ENCODE assay signal across 10 cellular contexts in genomic region chr9:70403618-70404025, GRCh38. TPM values are rescaled to one million over a fixed set of nuclear protein-coding genes. Genes with fewer than 3 reads are reported as not detected.
DNase-seq lines count a peak whose midpoint lies in the region; ATAC-seq and TF ChIP-seq lines count a peak whose summit lies in the region.
"Had no signal": no experiment of that assay in that cellular context is flagged by ENCODE, and none has a peak within 500 bp of the region (broad histone marks: within the 10 kb centered on the region; RNA-seq: fewer than 3 reads in every experiment).

No MANE protein-coding gene starts in this region.

- H3K27me3 Mint-ChIP-seq in CD8-positive, alpha-beta T cell (ENCODE audit: low read depth), result no peaks in the 10 kb centered on the region
- H3K27me3 Mint-ChIP-seq in activated naive CD8-positive, alpha-beta T cell treated with anti-CD3 and anti-CD28 coated beads, Interleukin-2, amount 50 U/mL, for 24 hours, result no peaks in the 10 kb centered on the region
- peaks cover 2% of the 10 kb centered on the region for H3K27me3 Mint-ChIP-seq in neural progenitor cell (ENCODE audit: insufficient read depth, low read depth)
- H3K27me3 Mint-ChIP-seq: dendritic cell treated with granulocyte-macrophage colony-stimulating factor and Interleukin-4, amounts not matched to agents 40 ng/mL and 50 ng/mL, for 4 days had no signal

- H3K4me3 ChIP-seq in CD8-positive, alpha-beta T cell (ENCODE audit: low read depth, low read length), result no peak overlapping the region
- no peak overlapping the region for H3K4me3 ChIP-seq in right cardiac atrium (ENCODE audit: low read length)
- peak overlapping the region; percentile 15 to 36 (median 19) for H3K4me3 ChIP-seq in skeletal muscle tissue (ENCODE audit: low read length in 3 of 3)
- no peak overlapping the region for H3K4me3 ChIP-seq in neural progenitor cell
- H3K4me3 ChIP-seq in A673 (ENCODE audit: low read depth, low read length, poor library complexity, severe bottlenecking), result no peak overlapping the region

- no peaks in the 10 kb centered on the region for H3K9me3 ChIP-seq in CD8-positive, alpha-beta T cell (ENCODE audit: low read length)
- no peaks in the 10 kb centered on the region for H3K9me3 ChIP-seq in right cardiac atrium (ENCODE audit: control insufficient read depth, low read length)
- no peaks in the 10 kb centered on the region for H3K9me3 ChIP-seq in skeletal muscle tissue (ENCODE audit: control insufficient read depth in 3 of 3, low read length in 3 of 3)
- no peaks in the 10 kb centered on the region for H3K9me3 ChIP-seq in neural progenitor cell (ENCODE audit: low read depth)
- no peaks in the 10 kb centered on the region for H3K9me3 ChIP-seq in A673 (ENCODE audit: low read depth, low read length, poor library complexity, severe bottlenecking)

- no peak for ATAC-seq in CD8-positive, alpha-beta T cell
- no peak for ATAC-seq in activated naive CD8-positive, alpha-beta T cell treated with anti-CD3 and anti-CD28 coated beads, Interleukin-2, amount 50 U/mL, for 24 hours
- peak; percentile 27 to 57 for ATAC-seq in right cardiac atrium
- no peak for ATAC-seq in HG02588 (IDR thresholded peaks at IDR 0.05; ENCODE audit: unreplicated experiment)

- no peaks in the 10 kb centered on the region for H3K79me2 ChIP-seq in neural progenitor cell (ENCODE audit: low read depth)

- no peak overlapping the region for H3K4me2 ChIP-seq in neural progenitor cell

- no peaks in the 10 kb centered on the region for H3K27me3 ChIP-seq in CD8-positive, alpha-beta T cell (ENCODE audit: insufficient read depth, low read length)
- H3K27me3 ChIP-seq in right cardiac atrium (ENCODE audit: control insufficient read depth, insufficient read depth), result no peaks in the 10 kb centered on the region
- no peaks in the 10 kb centered on the region for H3K27me3 ChIP-seq in skeletal muscle tissue (ENCODE audit: control insufficient read depth in 3 of 3, insufficient read depth in 3 of 3, low read length in 3 of 3)
- no peaks in the 10 kb centered on the region for H3K27me3 ChIP-seq in neural progenitor cell
- H3K27me3 ChIP-seq in A673 (replicated peaks; ENCODE audit: insufficient read depth, low read depth, low read length, poor library complexity), result no peaks in the 10 kb centered on the region

- DNase-seq in CD8-positive, alpha-beta T cell, result peak in 1 of 7 experiments; percentile 7
- DNase-seq in activated naive CD8-positive, alpha-beta T cell treated with anti-CD3 and anti-CD28 coated beads, Interleukin-2, amount 50 U/mL, for 24 hours, result no peak
- DNase-seq in right cardiac atrium (no peak), neural progenitor cell (ENCODE audit: low spot score) (no peak), A673 (ENCODE audit: low spot score) (no peak), HUDEP-2 (lab: John Stamatoyannopoulos, UW; ENCODE audit: unreplicated experiment in 76 of 76) (no peak)
- DNase-seq: NCI-H187 had no signal

- POLR2A ChIA-PET in CD8-positive, alpha-beta T cell (lab: Charles Lee), result interaction anchor here (0.7 to 11.3 kb wide), 2 partner anchors 9 to 14 kb away, joined by 3 to 102 read pairs; partner anchors contain the start of gene KLF9
- POLR2A ChIA-PET in A673 (lab: Charles Lee; ENCODE audit: low non-redundant PET), result no interaction called here

- intact Hi-C loops in CD8-positive, alpha-beta T cell (cut with DNase I, micrococcal nuclease), result no loop called here
- intact Hi-C loops in right cardiac atrium (cut with DNase I) (loop anchor here in 1 of 4 donors (10.0 kb wide), 1 partner anchor 49 kb away; no protein-coding TSS in a partner anchor), A673 (cut with micrococcal nuclease; ENCODE audit: unreplicated experiment) (no loop called here)

- H3K27ac ChIP-seq in CD8-positive, alpha-beta T cell (ENCODE audit: low read depth, low read length), result no peak overlapping the region
- H3K27ac ChIP-seq in right cardiac atrium (ENCODE audit: low read length), result peak overlapping the region; percentile 54
- H3K27ac ChIP-seq in skeletal muscle tissue (ENCODE audit: low read depth, low read length), result peak overlapping the region; percentile 57
- no peak overlapping the region for H3K27ac ChIP-seq in neural progenitor cell
- H3K27ac ChIP-seq in A673 (ENCODE audit: low read depth, low read length, poor library complexity, severe bottlenecking), result no peak overlapping the region

- H2AFZ ChIP-seq in neural progenitor cell (replicated peaks), result no peak overlapping the region

- no peaks in the 10 kb centered on the region for H3K36me3 ChIP-seq in CD8-positive, alpha-beta T cell (ENCODE audit: insufficient read depth, low read length)
- H3K36me3 ChIP-seq in skeletal muscle tissue (ENCODE audit: control insufficient read depth in 3 of 3, insufficient read depth in 3 of 3, low read length in 3 of 3) (peaks cover 0 to 2% (median 0%) of the 10 kb centered on the region in 3 donors), neural progenitor cell (no peaks in the 10 kb centered on the region), A673 (ENCODE audit: insufficient read depth, low read length, poor library complexity, severe bottlenecking) (no peaks in the 10 kb centered on the region)

- 50% methylated on average over 4 of the region's 4 CpGs for WGBS in right cardiac atrium

- H3F3A ChIP-seq in neural progenitor cell (ENCODE audit: low read depth), result peaks cover 8% of the 10 kb centered on the region

- no peaks in the 10 kb centered on the region for H4K20me1 ChIP-seq in neural progenitor cell (ENCODE audit: low read depth)

- no TSS peak for BruUV-seq in A673 (replicated peaks; lab: Mats Ljungman, UMichigan)

- no peak for TF ChIP-seq CTCF in CD8-positive, alpha-beta T cell (IDR thresholded peaks at IDR 0.05)
- TF ChIP-seq CTCF in neural progenitor cell (IDR thresholded peaks at IDR 0.05), result no peak
- no peak for TF ChIP-seq CTCF in A673 (conservative IDR thresholded peaks at IDR 0.05; ENCODE audit: low read depth, low read length)

- CTCF ChIA-PET in CD8-positive, alpha-beta T cell (lab: Charles Lee), result interaction anchor here (1.2 to 1.7 kb wide), 4 partner anchors 12 to 81 kb away, joined by 3 to 5 read pairs (median 5); no protein-coding TSS in a partner anchor
- CTCF ChIA-PET in A673 (lab: Charles Lee), result no interaction called here

- H3K4me3 Mint-ChIP-seq in CD8-positive, alpha-beta T cell, result no peak overlapping the region
- H3K4me3 Mint-ChIP-seq in activated naive CD8-positive, alpha-beta T cell treated with anti-CD3 and anti-CD28 coated beads, Interleukin-2, amount 50 U/mL, for 24 hours, result no peak overlapping the region
- no peak overlapping the region for H3K4me3 Mint-ChIP-seq in neural progenitor cell
- H3K4me3 Mint-ChIP-seq: dendritic cell treated with granulocyte-macrophage colony-stimulating factor and Interleukin-4, amounts not matched to agents 40 ng/mL and 50 ng/mL, for 4 days had no signal

- H3K4me1 Mint-ChIP-seq in CD8-positive, alpha-beta T cell (ENCODE audit: low read depth), result peaks cover 86% of the 10 kb centered on the region
- peaks cover 87% of the 10 kb centered on the region for H3K4me1 Mint-ChIP-seq in activated naive CD8-positive, alpha-beta T cell treated with anti-CD3 and anti-CD28 coated beads, Interleukin-2, amount 50 U/mL, for 24 hours
- peaks cover 14% of the 10 kb centered on the region for H3K4me1 Mint-ChIP-seq in neural progenitor cell

- peak overlapping the region in 2 of 3 donors; percentile 18 to 30 for H3K9ac ChIP-seq in skeletal muscle tissue (ENCODE audit: low read depth in 1 of 3, low read length in 3 of 3)
- H3K9ac ChIP-seq in neural progenitor cell, result no peak overlapping the region

- H3K4me1 ChIP-seq in CD8-positive, alpha-beta T cell (ENCODE audit: insufficient read depth, low read length), result peaks cover 72% of the 10 kb centered on the region
- peaks cover 49% of the 10 kb centered on the region for H3K4me1 ChIP-seq in right cardiac atrium (ENCODE audit: control insufficient read depth, insufficient read depth, low read length)
- H3K4me1 ChIP-seq in skeletal muscle tissue (ENCODE audit: control insufficient read depth in 3 of 3, insufficient read depth in 3 of 3, low read length in 3 of 3), result peaks cover 65 to 84% (median 81%) of the 10 kb centered on the region in 3 donors
- peaks cover 14% of the 10 kb centered on the region for H3K4me1 ChIP-seq in neural progenitor cell
- H3K4me1 ChIP-seq in A673 (ENCODE audit: insufficient read depth, low read length, poor library complexity, severe bottlenecking), result peaks cover 9% of the 10 kb centered on the region

- no peaks in the 10 kb centered on the region for H3K9me3 Mint-ChIP-seq in CD8-positive, alpha-beta T cell
- no peaks in the 10 kb centered on the region for H3K9me3 Mint-ChIP-seq in activated naive CD8-positive, alpha-beta T cell treated with anti-CD3 and anti-CD28 coated beads, Interleukin-2, amount 50 U/mL, for 24 hours
- no peaks in the 10 kb centered on the region for H3K9me3 Mint-ChIP-seq in neural progenitor cell
- H3K9me3 Mint-ChIP-seq: dendritic cell treated with granulocyte-macrophage colony-stimulating factor and Interleukin-4, amounts not matched to agents 40 ng/mL and 50 ng/mL, for 4 days had no signal

- peak overlapping the region; percentile 75 for H3K27ac Mint-ChIP-seq in CD8-positive, alpha-beta T cell
- H3K27ac Mint-ChIP-seq in activated naive CD8-positive, alpha-beta T cell treated with anti-CD3 and anti-CD28 coated beads, Interleukin-2, amount 50 U/mL, for 24 hours, result peak overlapping the region; percentile 68
- no peak overlapping the region for H3K27ac Mint-ChIP-seq in neural progenitor cell

- no peaks in the 10 kb centered on the region for H3K36me3 Mint-ChIP-seq in CD8-positive, alpha-beta T cell
- H3K36me3 Mint-ChIP-seq in activated naive CD8-positive, alpha-beta T cell treated with anti-CD3 and anti-CD28 coated beads, Interleukin-2, amount 50 U/mL, for 24 hours (ENCODE audit: low read depth), result peaks cover 1% of the 10 kb centered on the region
- no peaks in the 10 kb centered on the region for H3K36me3 Mint-ChIP-seq in neural progenitor cell

RNA-seq across cellular contexts. Expression of gene KLF9, which starts 10.8 kb away (rescaled TPM):
- total RNA-seq in CD8-positive, alpha-beta T cell, result 10 to 100 TPM; 84.0 to 87.1 TPM
- 10 to 100 TPM; 59.3 to 76.6 (median 72.6) TPM for total RNA-seq in right cardiac atrium
- 39.5 TPM for polyA plus RNA-seq in right cardiac atrium
- total RNA-seq in skeletal muscle tissue, result 2.6 TPM
- total RNA-seq in neural progenitor cell (ENCODE audit: low replicate concordance), result 0.12 and 0.41 TPM in 2 replicates
- total RNA-seq in A673 (2021), result 0.34 and 1.0 TPM in 2 replicates

Comparison
In these comparisons a context has a peak if more than half of its experiments do, and no peak if none do; other contexts are left out.
1. ATAC-seq: peak in right cardiac atrium (2 of 2); none in CD8-positive, alpha-beta T cell (single experiment), activated naive CD8-positive, alpha-beta T cell treated with anti-CD3 and anti-CD28 coated beads, Interleukin-2, amount 50 U/mL, for 24 hours (single experiment) and HG02588 (single experiment).
2. H3K27ac ChIP-seq: peak in right cardiac atrium (single experiment) and skeletal muscle tissue (single experiment); none in CD8-positive, alpha-beta T cell (single experiment), neural progenitor cell (single experiment) and A673 (single experiment).
3. H3K4me3 ChIP-seq: peak in skeletal muscle tissue (3 of 3); none in CD8-positive, alpha-beta T cell (single experiment), right cardiac atrium (single experiment), neural progenitor cell (single experiment) and A673 (single experiment).
4. RNA of gene KLF9, which starts 10.8 kb away (total RNA-seq): 84.0 to 87.1 TPM in CD8-positive, alpha-beta T cell and 59.3 to 76.6 TPM in right cardiac atrium; 2.6 TPM in skeletal muscle tissue (single experiment), 0.12 to 0.41 TPM in neural progenitor cell and 0.34 to 1.0 TPM in A673; every median in the first group is over 10 times any median in the second.